ENCODE assay signal across 1 cellular context in genomic region chr1:10634428-10635384, GRCh38.
TF ChIP-seq lines count a peak whose summit lies in the region.

No MANE protein-coding gene starts in this region.

TF ChIP-seq in GM12878, 131 proteins besides CTCF, POLR2A, EP300 and RAD21 (continued from another document):
- TF ChIP-seq SKIL (IDR thresholded peaks at IDR 0.05; ENCODE audit: low read depth, poor library complexity, severe bottlenecking): no peak
